ENCODE assay signal across 9 cellular contexts in genomic region chr7:151408839-151409554, GRCh38. TPM values are rescaled to one million over a fixed set of nuclear protein-coding genes. Genes with fewer than 3 reads are reported as not detected.
A peak's percentile ranks its signal among the peaks of the same experiment; 100 is the strongest.
DNase-seq lines count a peak whose midpoint lies in the region; ATAC-seq and TF ChIP-seq lines count a peak whose summit lies in the region.
"Had no signal": no experiment of that assay in that cellular context is flagged by ENCODE, and none has a peak within 500 bp of the region (broad histone marks: within the 10 kb centered on the region; RNA-seq: fewer than 3 reads in every experiment).

No MANE protein-coding gene starts in this region.

- POLR2A ChIA-PET in T-cell (lab: Charles Lee), result interaction anchor here in 1 of 2 donors (0.7 kb wide), 1 partner anchor 111 kb away, joined by 6 read pairs; the partner anchor contains the start of gene RHEB

- H3K27me3 Mint-ChIP-seq in T-cell (peaks cover 8 to 30% of the 10 kb centered on the region in 2 donors), natural killer cell (ENCODE audit: low read depth in 2 of 2) (peaks cover 34 to 38% of the 10 kb centered on the region in 2 donors)

- DNase-seq in activated CD8-positive, alpha-beta memory T cell treated with anti-CD3 and anti-CD28 coated beads for 1 hour (ENCODE audit: extremely low read depth in 1 of 2, low read depth in 1 of 2), result peak; percentile 41 to 46
- no peak for DNase-seq in activated CD8-positive, alpha-beta memory T cell treated with anti-CD3 and anti-CD28 coated beads, Interleukin-2, amount 50 U/mL, for 48 hours
- DNase-seq in T-cell, result peak in 33 of 34 experiments; percentile 40 to 89 (median 75)
- peak; percentile 58 for DNase-seq in natural killer cell
- no peak for DNase-seq in EL
- no peak for DNase-seq in NCI-H774 (lab: John Stamatoyannopoulos, UW)

- peaks cover 30 to 32% of the 10 kb centered on the region in 2 donors for H3K27me3 ChIP-seq in duodenal mucosa (ENCODE audit: control insufficient read depth in 1 of 2, insufficient read depth in 2 of 2, low read length in 2 of 2)

- TF ChIP-seq CTCF in natural killer cell (IDR thresholded peaks at IDR 0.05), result no peak

- H3K4me1 Mint-ChIP-seq in T-cell, result peaks cover 27 to 48% (median 38%) of the 10 kb centered on the region in 3 donors
- H3K4me1 Mint-ChIP-seq in natural killer cell, result peaks cover 7 to 21% of the 10 kb centered on the region in 2 donors

- H3K9me3 ChIP-seq in duodenal mucosa (ENCODE audit: control insufficient read depth in 1 of 2, low read length in 2 of 2), result no peaks in the 10 kb centered on the region

- H3K9me3 Mint-ChIP-seq in T-cell (no peaks in the 10 kb centered on the region), natural killer cell (no peaks in the 10 kb centered on the region)

- peaks cover 4% of the 10 kb centered on the region for H3K36me3 Mint-ChIP-seq in T-cell
- H3K36me3 Mint-ChIP-seq in natural killer cell, result no peaks in the 10 kb centered on the region

- H3K9ac ChIP-seq in duodenal mucosa (ENCODE audit: low read depth in 1 of 2, low read length in 2 of 2), result no peak overlapping the region

- no peaks in the 10 kb centered on the region for H3K36me3 ChIP-seq in duodenal mucosa (ENCODE audit: control insufficient read depth in 1 of 2, insufficient read depth in 2 of 2, low read length in 2 of 2)

- ATAC-seq in T-cell (replicated peaks in 1 of 4), result peak; percentile 77 to 90 (median 78)
- peak; percentile 82 to 88 (median 84) for ATAC-seq in natural killer cell
- ATAC-seq in GM19467 (IDR thresholded peaks at IDR 0.05; ENCODE audit: unreplicated experiment), result no peak

- intact Hi-C loops in natural killer cell (cut with micrococcal nuclease), result no loop called here

- H3K4me3 Mint-ChIP-seq in T-cell (peak overlapping the region; percentile 76 to 82 (median 78)), natural killer cell (peak overlapping the region; percentile 78)

- H3K27ac Mint-ChIP-seq in T-cell (peak overlapping the region; percentile 87 to 93), natural killer cell (peak overlapping the region; percentile 54 to 87)

- H3K27ac ChIP-seq in duodenal mucosa (ENCODE audit: low read depth, low read length), result peak overlapping the region; percentile 46
- H3K27ac ChIP-seq: VCaP had no signal

- CTCF ChIA-PET in T-cell (lab: Charles Lee), result no interaction called here

- peaks cover 0 to 6% of the 10 kb centered on the region in 2 donors for H3K4me1 ChIP-seq in duodenal mucosa (ENCODE audit: control insufficient read depth in 1 of 2, insufficient read depth in 2 of 2, low read length in 2 of 2)

- H3K4me3 ChIP-seq in duodenal mucosa (ENCODE audit: low read depth in 1 of 2, low read length in 2 of 2), result peak overlapping the region; percentile 48 to 62

RNA-seq across cellular contexts. Expression of gene WDR86, which starts 0.8 kb away (rescaled TPM):
- total RNA-seq in T-cell (10 to 100 TPM in 3 of 5 donors, 1 to 10 TPM in 2; 3.1 to 26.0 (median 10.1) TPM), natural killer cell (1 to 10 TPM; 1.6 to 4.6 (median 2.1) TPM)

RNA-seq across cellular contexts. Expression of gene CRYGN, which starts 30.9 kb away (rescaled TPM):
- total RNA-seq in T-cell (1 to 10 TPM in 2 of 5 donors, under 1 TPM in 1, not detected in 2; 0.98 to 1.8 (median 1.0) TPM), natural killer cell (not detected)

Comparison
In these comparisons a context has a peak if more than half of its experiments do, and no peak if none do; other contexts are left out.
1. DNase-seq: peak in activated CD8-positive, alpha-beta memory T cell treated with anti-CD3 and anti-CD28 coated beads for 1 hour (2 of 2), T-cell (33 of 34) and natural killer cell (single experiment); none in activated CD8-positive, alpha-beta memory T cell treated with anti-CD3 and anti-CD28 coated beads, Interleukin-2, amount 50 U/mL, for 48 hours (single experiment), EL (single experiment) and NCI-H774 (single experiment).